ENCODE assay signal across 18 cellular contexts in the genomic region with DNA sequence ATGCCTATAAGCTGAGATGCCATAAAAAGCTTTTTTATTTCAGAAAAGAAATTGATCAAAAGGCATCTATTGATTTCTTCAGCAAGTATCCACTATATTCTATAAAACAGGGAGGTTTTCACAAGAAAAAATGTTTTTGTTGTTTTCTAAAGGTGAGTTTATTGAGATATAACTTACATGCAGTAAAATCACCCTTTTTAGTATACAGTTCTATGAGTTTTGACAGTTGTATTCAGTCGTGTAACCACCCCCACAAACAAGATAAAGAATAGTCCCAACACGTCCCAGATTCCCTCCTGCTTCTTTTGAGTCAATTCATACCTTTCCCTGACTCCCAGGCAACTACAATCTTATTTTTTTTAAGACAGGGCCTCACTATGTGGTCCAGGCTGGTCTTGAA. TPM values are rescaled to one million over a fixed set of nuclear protein-coding genes. Genes with fewer than 3 reads are reported as not detected.
DNase-seq lines count a peak whose midpoint lies in the region; ATAC-seq and TF ChIP-seq lines count a peak whose summit lies in the region.
"Had no signal": no experiment of that assay in that cellular context is flagged by ENCODE, and none has a peak within 500 bp of the region (broad histone marks: within the 10 kb centered on the region; RNA-seq: fewer than 3 reads in every experiment).

No MANE protein-coding gene starts in this region.

- no peak overlapping the region for H3K27ac ChIP-seq in HEK293 (ENCODE audit: extremely low read depth, low read depth, low read length)
- H3K27ac ChIP-seq: 22Rv1; A549; BLaER1 treated with 17β-estradiol and CSF1 and Interleukin-3, amounts not matched to agents 10 nM and 100 nM; C4-2B had no signal

- no peaks in the 10 kb centered on the region for H3K4me1 ChIP-seq in HEK293 (ENCODE audit: control insufficient read depth, insufficient read depth, low read length)
- H3K4me1 ChIP-seq: Caco-2 had no signal

- POLR2A ChIA-PET in HEK293 (lab: Yijun Ruan, JAX), result interaction anchor here (0.6 kb wide), 1 partner anchor 202 kb away, joined by 4 read pairs; no protein-coding TSS in a partner anchor

- H3K9me3 ChIP-seq in HEK293 (ENCODE audit: control insufficient read depth, insufficient read depth, low read depth, low read length), result no peaks in the 10 kb centered on the region
- H3K9me3 ChIP-seq: A549; BLaER1 treated with 17β-estradiol and CSF1 and Interleukin-3, amounts not matched to agents 10 nM and 100 nM; Caco-2 had no signal

- peaks cover 71 to 72% of the 10 kb centered on the region in 2 experiments for H3K36me3 ChIP-seq in HEK293 (ENCODE audit: control insufficient read depth in 2 of 2, insufficient read depth in 1 of 2, low read length in 2 of 2)

- TF ChIP-seq CTCF in HEK293 (tag by site-specific recombination; IDR thresholded peaks at IDR 0.05) (no peak), epithelial cell of esophagus (IDR thresholded peaks at IDR 0.05; ENCODE audit: insufficient read depth, low read depth, low read length, missing control alignments) (no peak)

- H3K27ac Mint-ChIP-seq in activated T-cell treated with anti-CD3 and anti-CD28 coated beads, Interleukin-2, amount 50 U/mL, for 72 hours, result peak overlapping the region; percentile 23
- H3K27ac Mint-ChIP-seq: B cell; CD4-positive, alpha-beta T cell; CD8-positive, alpha-beta T cell had no signal

- no peaks in the 10 kb centered on the region for H3K27me3 Mint-ChIP-seq in activated T-cell treated with anti-CD3 and anti-CD28 coated beads, Interleukin-2, amount 50 U/mL, for 72 hours (ENCODE audit: low read depth)
- H3K27me3 Mint-ChIP-seq: B cell; CD4-positive, alpha-beta T cell had no signal

- DNase-seq in activated T-cell treated with anti-CD3 and anti-CD28 coated beads, Interleukin-2, amount 50 U/mL, for 72 hours, result no peak
- DNase-seq in activated T-cell treated with anti-CD3 and anti-CD28 coated beads, Interleukin-2, amount 50 U/mL, for 1 hour, result no peak
- peak; percentile 5 for DNase-seq in epithelial cell of esophagus (ENCODE audit: low read depth)
- DNase-seq: AML-193; Caco-2; Calu3; CD4-positive, alpha-beta T cell; CD8-positive, alpha-beta T cell; DMS79 treated with DMSO at 0.1 percent for 48 hours; GF-D8 had no signal

- no peak overlapping the region for H3K4me3 ChIP-seq in HEK293 (ENCODE audit: low read depth, low read length)
- no peak overlapping the region for H3K4me3 ChIP-seq in epithelial cell of esophagus (ENCODE audit: low read length)
- H3K4me3 ChIP-seq: A549; BLaER1 treated with 17β-estradiol and CSF1 and Interleukin-3, amounts not matched to agents 10 nM and 100 nM had no signal

- CTCF ChIA-PET in HEK293 (lab: Yijun Ruan, JAX), result interaction anchor here (0.6 to 1.6 kb wide), 3 partner anchors 10 to 254 kb away, joined by 3 to 5 read pairs (median 3); no protein-coding TSS in a partner anchor

- no peaks in the 10 kb centered on the region for H3K4me1 Mint-ChIP-seq in activated T-cell treated with anti-CD3 and anti-CD28 coated beads, Interleukin-2, amount 50 U/mL, for 72 hours (ENCODE audit: low read depth)

- no peak overlapping the region for H3K4me3 Mint-ChIP-seq in activated T-cell treated with anti-CD3 and anti-CD28 coated beads, Interleukin-2, amount 50 U/mL, for 72 hours
- H3K4me3 Mint-ChIP-seq: B cell; CD4-positive, alpha-beta T cell; CD8-positive, alpha-beta T cell had no signal

- H3K9me3 Mint-ChIP-seq in activated T-cell treated with anti-CD3 and anti-CD28 coated beads, Interleukin-2, amount 50 U/mL, for 72 hours, result no peaks in the 10 kb centered on the region
- H3K9me3 Mint-ChIP-seq: CD4-positive, alpha-beta T cell; CD8-positive, alpha-beta T cell had no signal

- ATAC-seq in activated T-cell treated with anti-CD3 and anti-CD28 coated beads, Interleukin-2, amount 50 U/mL, for 72 hours (replicated peaks in 1 of 2), result no peak
- ATAC-seq in SK-N-SH treated with all-trans-retinoic acid at 6 μM for 48 hours (no peak), HG02973 (IDR thresholded peaks at IDR 0.05; ENCODE audit: unreplicated experiment) (no peak)
- ATAC-seq: CD8-positive, alpha-beta T cell had no signal

- peaks cover 1 to 12% of the 10 kb centered on the region in 2 donors for H3K36me3 Mint-ChIP-seq in activated T-cell treated with anti-CD3 and anti-CD28 coated beads, Interleukin-2, amount 50 U/mL, for 72 hours (ENCODE audit: insufficient read depth in 2 of 2)

TF ChIP-seq in HEK293, 187 proteins besides CTCF, POLR2A, EP300 and RAD21:
- TF ChIP-seq ZNF175 (tag by site-specific recombination; IDR thresholded peaks at IDR 0.05), result no peak
- peak; percentile 91 for TF ChIP-seq ZNF664 (tag by site-specific recombination; IDR thresholded peaks at IDR 0.05)

TF ChIP-seq in SK-N-SH treated with all-trans-retinoic acid at 6 μM for 48 hours, 23 proteins besides CTCF, POLR2A, EP300 and RAD21 (continues in another document):
- TF ChIP-seq, protein P1, sequence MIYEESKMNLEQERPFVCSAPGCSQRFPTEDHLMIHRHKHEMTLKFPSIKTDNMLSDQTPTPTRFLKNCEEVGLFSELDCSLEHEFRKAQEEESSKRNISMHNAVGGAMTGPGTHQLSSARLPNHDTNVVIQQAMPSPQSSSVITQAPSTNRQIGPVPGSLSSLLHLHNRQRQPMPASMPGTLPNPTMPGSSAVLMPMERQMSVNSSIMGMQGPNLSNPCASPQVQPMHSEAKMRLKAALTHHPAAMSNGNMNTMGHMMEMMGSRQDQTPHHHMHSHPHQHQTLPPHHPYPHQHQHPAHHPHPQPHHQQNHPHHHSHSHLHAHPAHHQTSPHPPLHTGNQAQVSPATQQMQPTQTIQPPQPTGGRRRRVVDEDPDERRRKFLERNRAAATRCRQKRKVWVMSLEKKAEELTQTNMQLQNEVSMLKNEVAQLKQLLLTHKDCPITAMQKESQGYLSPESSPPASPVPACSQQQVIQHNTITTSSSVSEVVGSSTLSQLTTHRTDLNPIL (CRISPR knock-in tag; IDR thresholded peaks at IDR 0.05; ENCODE audit: low read depth), result no peak
- TF ChIP-seq ZNF70 (CRISPR knock-in tag; IDR thresholded peaks at IDR 0.05) (no peak), ZFP30 (CRISPR knock-in tag; IDR thresholded peaks at IDR 0.05) (no peak), TCF4 (CRISPR knock-in tag; IDR thresholded peaks at IDR 0.05; ENCODE audit: borderline replicate concordance) (no peak), ZNF8 (CRISPR knock-in tag; IDR thresholded peaks at IDR 0.05) (no peak), GLIS3 (CRISPR knock-in tag; IDR thresholded peaks at IDR 0.05) (no peak), BACH2 (CRISPR knock-in tag; IDR thresholded peaks at IDR 0.05; ENCODE audit: borderline replicate concordance) (no peak), TOX (CRISPR knock-in tag; IDR thresholded peaks at IDR 0.05; ENCODE audit: borderline replicate concordance) (no peak)
- TF ChIP-seq, protein P2, sequence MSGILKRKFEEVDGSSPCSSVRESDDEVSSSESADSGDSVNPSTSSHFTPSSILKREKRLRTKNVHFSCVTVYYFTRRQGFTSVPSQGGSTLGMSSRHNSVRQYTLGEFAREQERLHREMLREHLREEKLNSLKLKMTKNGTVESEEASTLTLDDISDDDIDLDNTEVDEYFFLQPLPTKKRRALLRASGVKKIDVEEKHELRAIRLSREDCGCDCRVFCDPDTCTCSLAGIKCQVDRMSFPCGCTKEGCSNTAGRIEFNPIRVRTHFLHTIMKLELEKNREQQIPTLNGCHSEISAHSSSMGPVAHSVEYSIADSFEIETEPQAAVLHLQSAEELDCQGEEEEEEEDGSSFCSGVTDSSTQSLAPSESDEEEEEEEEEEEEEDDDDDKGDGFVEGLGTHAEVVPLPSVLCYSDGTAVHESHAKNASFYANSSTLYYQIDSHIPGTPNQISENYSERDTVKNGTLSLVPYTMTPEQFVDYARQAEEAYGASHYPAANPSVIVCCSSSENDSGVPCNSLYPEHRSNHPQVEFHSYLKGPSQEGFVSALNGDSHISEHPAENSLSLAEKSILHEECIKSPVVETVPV (CRISPR knock-in tag; IDR thresholded peaks at IDR 0.05), result no peak
- TF ChIP-seq, protein P3, sequence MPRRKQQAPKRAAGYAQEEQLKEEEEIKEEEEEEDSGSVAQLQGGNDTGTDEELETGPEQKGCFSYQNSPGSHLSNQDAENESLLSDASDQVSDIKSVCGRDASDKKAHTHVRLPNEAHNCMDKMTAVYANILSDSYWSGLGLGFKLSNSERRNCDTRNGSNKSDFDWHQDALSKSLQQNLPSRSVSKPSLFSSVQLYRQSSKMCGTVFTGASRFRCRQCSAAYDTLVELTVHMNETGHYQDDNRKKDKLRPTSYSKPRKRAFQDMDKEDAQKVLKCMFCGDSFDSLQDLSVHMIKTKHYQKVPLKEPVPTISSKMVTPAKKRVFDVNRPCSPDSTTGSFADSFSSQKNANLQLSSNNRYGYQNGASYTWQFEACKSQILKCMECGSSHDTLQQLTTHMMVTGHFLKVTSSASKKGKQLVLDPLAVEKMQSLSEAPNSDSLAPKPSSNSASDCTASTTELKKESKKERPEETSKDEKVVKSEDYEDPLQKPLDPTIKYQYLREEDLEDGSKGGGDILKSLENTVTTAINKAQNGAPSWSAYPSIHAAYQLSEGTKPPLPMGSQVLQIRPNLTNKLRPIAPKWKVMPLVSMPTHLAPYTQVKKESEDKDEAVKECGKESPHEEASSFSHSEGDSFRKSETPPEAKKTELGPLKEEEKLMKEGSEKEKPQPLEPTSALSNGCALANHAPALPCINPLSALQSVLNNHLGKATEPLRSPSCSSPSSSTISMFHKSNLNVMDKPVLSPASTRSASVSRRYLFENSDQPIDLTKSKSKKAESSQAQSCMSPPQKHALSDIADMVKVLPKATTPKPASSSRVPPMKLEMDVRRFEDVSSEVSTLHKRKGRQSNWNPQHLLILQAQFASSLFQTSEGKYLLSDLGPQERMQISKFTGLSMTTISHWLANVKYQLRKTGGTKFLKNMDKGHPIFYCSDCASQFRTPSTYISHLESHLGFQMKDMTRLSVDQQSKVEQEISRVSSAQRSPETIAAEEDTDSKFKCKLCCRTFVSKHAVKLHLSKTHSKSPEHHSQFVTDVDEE (CRISPR knock-in tag; IDR thresholded peaks at IDR 0.05), result no peak

RNA-seq across cellular contexts. Expression of a gene that starts 7.8 kb away (rescaled TPM):
- 10 to 100 TPM; 48.9 to 53.7 TPM for total RNA-seq in activated T-cell treated with anti-CD3 and anti-CD28 coated beads, Interleukin-2, amount 50 U/mL, for 72 hours

RNA-seq across cellular contexts. Expression of a gene that starts 18.6 kb away (rescaled TPM):
- total RNA-seq in activated T-cell treated with anti-CD3 and anti-CD28 coated beads, Interleukin-2, amount 50 U/mL, for 72 hours, result 10 to 100 TPM in 1 of 2 donors, 1 to 10 TPM in 1; 7.7 to 12.9 TPM
